In the genomic region with DNA sequence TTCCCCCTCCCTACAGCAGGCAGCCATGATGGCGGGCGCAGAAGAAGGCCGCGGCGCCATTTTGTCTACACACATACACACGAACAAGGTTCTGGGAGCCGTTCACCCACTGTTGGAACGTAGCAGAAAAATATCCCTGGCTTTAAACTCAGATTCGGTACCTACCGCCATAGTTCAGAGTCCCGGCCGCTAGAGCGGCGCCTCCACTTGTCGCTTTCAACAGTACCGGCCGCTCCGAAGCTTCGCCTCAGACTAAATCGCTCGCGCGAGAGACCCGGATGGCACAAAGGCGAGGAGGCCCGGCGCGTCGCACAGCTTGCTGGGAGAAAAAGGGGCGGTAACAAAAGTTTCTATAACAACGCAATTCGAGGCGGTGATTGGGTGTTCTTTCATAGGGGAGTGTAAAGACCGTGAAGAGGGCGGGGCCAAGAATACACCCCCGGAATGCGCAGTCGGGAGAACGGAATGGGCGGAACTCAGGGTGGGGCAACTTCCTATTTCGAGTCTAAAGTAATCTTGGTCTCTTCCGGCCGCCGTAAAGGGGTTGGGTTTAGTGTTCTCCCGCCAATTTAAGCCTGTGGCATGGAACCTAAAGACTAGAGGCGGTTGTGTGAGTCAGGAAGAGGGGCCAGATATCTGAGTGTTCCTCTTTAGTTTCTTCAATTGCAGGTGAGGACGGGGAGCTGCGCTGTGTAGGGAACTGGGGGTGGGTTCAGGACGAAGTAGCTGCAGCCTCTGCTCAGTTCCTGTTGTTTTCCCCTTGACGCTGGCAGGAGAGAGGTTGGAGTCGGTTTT, we compare ENCODE assay signal across 7 cellular contexts.
DNase-seq lines count a peak whose midpoint lies in the region; ATAC-seq and TF ChIP-seq lines count a peak whose summit lies in the region.

A gene with protein sequence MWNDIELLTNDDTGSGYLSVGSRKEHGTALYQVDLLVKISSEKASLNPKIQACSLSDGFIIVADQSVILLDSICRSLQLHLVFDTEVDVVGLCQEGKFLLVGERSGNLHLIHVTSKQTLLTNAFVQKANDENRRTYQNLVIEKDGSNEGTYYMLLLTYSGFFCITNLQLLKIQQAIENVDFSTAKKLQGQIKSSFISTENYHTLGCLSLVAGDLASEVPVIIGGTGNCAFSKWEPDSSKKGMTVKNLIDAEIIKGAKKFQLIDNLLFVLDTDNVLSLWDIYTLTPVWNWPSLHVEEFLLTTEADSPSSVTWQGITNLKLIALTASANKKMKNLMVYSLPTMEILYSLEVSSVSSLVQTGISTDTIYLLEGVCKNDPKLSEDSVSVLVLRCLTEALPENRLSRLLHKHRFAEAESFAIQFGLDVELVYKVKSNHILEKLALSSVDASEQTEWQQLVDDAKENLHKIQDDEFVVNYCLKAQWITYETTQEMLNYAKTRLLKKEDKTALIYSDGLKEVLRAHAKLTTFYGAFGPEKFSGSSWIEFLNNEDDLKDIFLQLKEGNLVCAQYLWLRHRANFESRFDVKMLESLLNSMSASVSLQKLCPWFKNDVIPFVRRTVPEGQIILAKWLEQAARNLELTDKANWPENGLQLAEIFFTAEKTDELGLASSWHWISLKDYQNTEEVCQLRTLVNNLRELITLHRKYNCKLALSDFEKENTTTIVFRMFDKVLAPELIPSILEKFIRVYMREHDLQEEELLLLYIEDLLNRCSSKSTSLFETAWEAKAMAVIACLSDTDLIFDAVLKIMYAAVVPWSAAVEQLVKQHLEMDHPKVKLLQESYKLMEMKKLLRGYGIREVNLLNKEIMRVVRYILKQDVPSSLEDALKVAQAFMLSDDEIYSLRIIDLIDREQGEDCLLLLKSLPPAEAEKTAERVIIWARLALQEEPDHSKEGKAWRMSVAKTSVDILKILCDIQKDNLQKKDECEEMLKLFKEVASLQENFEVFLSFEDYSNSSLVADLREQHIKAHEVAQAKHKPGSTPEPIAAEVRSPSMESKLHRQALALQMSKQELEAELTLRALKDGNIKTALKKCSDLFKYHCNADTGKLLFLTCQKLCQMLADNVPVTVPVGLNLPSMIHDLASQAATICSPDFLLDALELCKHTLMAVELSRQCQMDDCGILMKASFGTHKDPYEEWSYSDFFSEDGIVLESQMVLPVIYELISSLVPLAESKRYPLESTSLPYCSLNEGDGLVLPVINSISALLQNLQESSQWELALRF (N-terminal part only) (plus strand): TSS at position 567 of the 795 bp plus-strand sequence. CDS start 2,815 bp downstream, outside the sequence.
A gene with protein sequence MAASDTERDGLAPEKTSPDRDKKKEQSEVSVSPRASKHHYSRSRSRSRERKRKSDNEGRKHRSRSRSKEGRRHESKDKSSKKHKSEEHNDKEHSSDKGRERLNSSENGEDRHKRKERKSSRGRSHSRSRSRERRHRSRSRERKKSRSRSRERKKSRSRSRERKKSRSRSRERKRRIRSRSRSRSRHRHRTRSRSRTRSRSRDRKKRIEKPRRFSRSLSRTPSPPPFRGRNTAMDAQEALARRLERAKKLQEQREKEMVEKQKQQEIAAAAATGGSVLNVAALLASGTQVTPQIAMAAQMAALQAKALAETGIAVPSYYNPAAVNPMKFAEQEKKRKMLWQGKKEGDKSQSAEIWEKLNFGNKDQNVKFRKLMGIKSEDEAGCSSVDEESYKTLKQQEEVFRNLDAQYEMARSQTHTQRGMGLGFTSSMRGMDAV (minus strand): TSS at position 254 of the 795 bp plus-strand sequence. CDS start 83 bp downstream, at position 171.

- in situ Hi-C loops in astrocyte of the spinal cord (cut with HindIII; ENCODE audit: low sequenced_read_pairs) = no loop called here

- peak within 1 kb of the TSS; percentile 89 for H3K4me3 ChIP-seq in astrocyte of the spinal cord (ENCODE audit: low read depth, low read length)

- no peak for TF ChIP-seq CTCF in astrocyte of the spinal cord (IDR thresholded peaks at IDR 0.05; ENCODE audit: low read depth, low read length)

- ATAC-seq in GM18511 (IDR thresholded peaks at IDR 0.05; ENCODE audit: unreplicated experiment) (peak; percentile 93), HG03025 (IDR thresholded peaks at IDR 0.05; ENCODE audit: low FRiP score, unreplicated experiment) (peak; percentile 90)

- DNase-seq in NCI-H2081 (lab: John Stamatoyannopoulos, UW) = peak; percentile 100
- peak; percentile 100 for DNase-seq in T1000 (lab: John Stamatoyannopoulos, UW)
- DNase-seq in astrocyte of the spinal cord (ENCODE audit: low read depth, low spot score) = peak; percentile 100
- DNase-seq in hippocampal formation (lab: John Stamatoyannopoulos, UW) = peak; percentile 98 to 100
- peak; percentile 100 for DNase-seq in retina

Comparison
In these comparisons a context has a peak if more than half of its experiments do, and no peak if none do; other contexts are left out.
1. Peak in every context shown above with its lines: DNase-seq, ATAC-seq and H3K4me3 ChIP-seq.